Comparison of ENCODE assay signal across 12 cellular contexts in the genomic region with DNA sequence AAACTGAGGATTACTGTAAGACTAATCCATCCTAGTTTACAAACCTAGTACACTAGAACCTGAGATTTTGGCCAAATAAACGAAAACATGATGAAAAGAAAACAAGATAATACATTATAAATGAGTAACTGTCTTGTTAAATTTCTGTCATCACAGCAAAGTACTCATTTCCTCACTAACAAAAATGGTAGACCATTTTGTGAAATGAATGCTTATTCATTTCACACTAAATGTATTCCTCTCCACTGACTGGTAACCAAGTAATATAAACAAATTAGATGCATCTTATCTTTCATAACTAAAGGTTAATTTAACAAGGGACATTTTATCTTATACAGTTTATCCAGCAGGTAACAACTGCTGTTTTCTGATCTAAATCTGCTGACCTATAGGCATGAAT.
DNase-seq lines count a peak whose midpoint lies in the region; ATAC-seq and TF ChIP-seq lines count a peak whose summit lies in the region.
"Had no signal": no experiment of that assay in that cellular context is flagged by ENCODE, and none has a peak within 500 bp of the region (broad histone marks: within the 10 kb centered on the region; RNA-seq: fewer than 3 reads in every experiment).

No MANE protein-coding gene starts in this region.

- no peaks in the 10 kb centered on the region for H3K27me3 Mint-ChIP-seq in activated CD4-positive, alpha-beta T cell treated with anti-CD3 and anti-CD28 coated beads for 36 hours
- H3K27me3 Mint-ChIP-seq in activated CD4-positive, alpha-beta T cell treated with anti-CD3 and anti-CD28 coated beads, Interleukin-2, amount 10 ng/mL, durations not matched to agents 24 days and 14 days, result no peaks in the 10 kb centered on the region
- no peaks in the 10 kb centered on the region for H3K27me3 Mint-ChIP-seq in activated T-helper 2 cell treated with anti-CD3 and anti-CD28 coated beads, Interferon-gamma antibody, Interleukin-2, Interleukin-4, amounts not matched to agents 10 μg/mL and 5 μg/mL and 100 μg/mL, durations not matched to agents 14 hours and 24 hours and 36 hours (ENCODE audit: low read depth)

- H3K36me3 Mint-ChIP-seq in activated CD4-positive, alpha-beta T cell treated with anti-CD3 and anti-CD28 coated beads for 36 hours (ENCODE audit: low read depth), result peaks cover 15% of the 10 kb centered on the region
- H3K36me3 Mint-ChIP-seq in activated CD4-positive, alpha-beta T cell treated with anti-CD3 and anti-CD28 coated beads, Interleukin-2, amount 10 ng/mL, durations not matched to agents 24 days and 14 days (ENCODE audit: low read depth), result peaks cover 30% of the 10 kb centered on the region
- peaks cover 45% of the 10 kb centered on the region for H3K36me3 Mint-ChIP-seq in activated T-helper 2 cell treated with anti-CD3 and anti-CD28 coated beads, Interferon-gamma antibody, Interleukin-2, Interleukin-4, amounts not matched to agents 10 μg/mL and 5 μg/mL and 100 μg/mL, durations not matched to agents 14 hours and 24 hours and 36 hours (ENCODE audit: low read depth)

- H3K27ac Mint-ChIP-seq in activated CD4-positive, alpha-beta T cell treated with anti-CD3 and anti-CD28 coated beads for 36 hours, result no peak overlapping the region
- H3K27ac Mint-ChIP-seq in activated CD4-positive, alpha-beta T cell treated with anti-CD3 and anti-CD28 coated beads, Interleukin-2, amount 10 ng/mL, durations not matched to agents 24 days and 14 days, result no peak overlapping the region
- peak overlapping the region; percentile 1 for H3K27ac Mint-ChIP-seq in activated T-helper 2 cell treated with anti-CD3 and anti-CD28 coated beads, Interferon-gamma antibody, Interleukin-2, Interleukin-4, amounts not matched to agents 10 μg/mL and 5 μg/mL and 100 μg/mL, durations not matched to agents 14 hours and 24 hours and 36 hours

- no peak for DNase-seq in activated CD4-positive, alpha-beta T cell treated with anti-CD3 and anti-CD28 coated beads for 36 hours
- no peak for DNase-seq in activated CD4-positive, alpha-beta T cell treated with anti-CD3 and anti-CD28 coated beads, Interleukin-2, amount 10 ng/mL, durations not matched to agents 24 days and 14 days
- no peak for DNase-seq in activated T-helper 2 cell treated with anti-CD3 and anti-CD28 coated beads, Interferon-gamma antibody, Interleukin-2, Interleukin-4, amounts not matched to agents 10 μg/mL and 5 μg/mL and 100 μg/mL, durations not matched to agents 14 hours and 24 hours and 36 hours (ENCODE audit: low spot score)
- DNase-seq in PC-3, result no peak
- DNase-seq in CD1c-positive myeloid dendritic cell (ENCODE audit: extremely low spot score), result no peak
- DNase-seq: adrenal gland, NCI-H446, upper lobe of right lung had no signal

- H3F3A ChIP-seq in PC-3 (ENCODE audit: low read length, unreplicated experiment), result no peaks in the 10 kb centered on the region

- BruUV-seq in PC-3 (replicated peaks; lab: Mats Ljungman, UMichigan), result no TSS peak

- H3K4me1 ChIP-seq in PC-3 (ENCODE audit: insufficient read depth, low read length), result no peaks in the 10 kb centered on the region; the same call in 1 of the 2 replicates
- H3K4me1 ChIP-seq: adrenal gland, upper lobe of right lung had no signal

- no peak overlapping the region for H3K4me3 Mint-ChIP-seq in activated CD4-positive, alpha-beta T cell treated with anti-CD3 and anti-CD28 coated beads for 36 hours
- no peak overlapping the region for H3K4me3 Mint-ChIP-seq in activated CD4-positive, alpha-beta T cell treated with anti-CD3 and anti-CD28 coated beads, Interleukin-2, amount 10 ng/mL, durations not matched to agents 24 days and 14 days
- no peak overlapping the region for H3K4me3 Mint-ChIP-seq in activated T-helper 2 cell treated with anti-CD3 and anti-CD28 coated beads, Interferon-gamma antibody, Interleukin-2, Interleukin-4, amounts not matched to agents 10 μg/mL and 5 μg/mL and 100 μg/mL, durations not matched to agents 14 hours and 24 hours and 36 hours (ENCODE audit: low read depth)

- H2AFZ ChIP-seq in PC-3 (ENCODE audit: low read length), result no peak overlapping the region

- no peak overlapping the region for H3K9ac ChIP-seq in PC-3 (ENCODE audit: low read length)

- no peaks in the 10 kb centered on the region for H3K27me3 ChIP-seq in PC-3 (ENCODE audit: low read length)
- H3K27me3 ChIP-seq: adrenal gland, upper lobe of right lung had no signal

- H3K4me3 ChIP-seq in PC-3 (ENCODE audit: low read length), result no peak overlapping the region
- H3K4me3 ChIP-seq: adrenal gland, coronary artery, upper lobe of right lung had no signal

- CTCF ChIA-PET in activated CD4-positive, alpha-beta T cell treated with anti-CD3 and anti-CD28 coated beads for 36 hours (lab: Charles Lee), result no interaction called here
- CTCF ChIA-PET in PC-3 (lab: Charles Lee), result no interaction called here

- intact Hi-C loops in activated CD4-positive, alpha-beta T cell treated with anti-CD3 and anti-CD28 coated beads for 36 hours (cut with DNase I, micrococcal nuclease), result loop anchor here (1.0 to 5.0 kb wide), 3 partner anchors 80 to 144 kb away; a partner anchor contains a TSS
- intact Hi-C loops in activated CD4-positive, alpha-beta T cell treated with anti-CD3 and anti-CD28 coated beads, Interleukin-2, amount 10 ng/mL, durations not matched to agents 24 days and 14 days (cut with micrococcal nuclease), result loop anchor here (2.0 kb wide), 1 partner anchor 144 kb away; a partner anchor contains a TSS
- intact Hi-C loops in activated T-helper 2 cell treated with anti-CD3 and anti-CD28 coated beads, Interferon-gamma antibody, Interleukin-2, Interleukin-4, amounts not matched to agents 10 μg/mL and 5 μg/mL and 100 μg/mL, durations not matched to agents 14 hours and 24 hours and 36 hours (cut with micrococcal nuclease), result loop anchor here (2.0 kb wide), 3 partner anchors 28 to 140 kb away; a partner anchor contains a TSS
- intact Hi-C loops in PC-3 (cut with micrococcal nuclease), result no loop called here

- H3K4me2 ChIP-seq in PC-3 (ENCODE audit: low read length), result no peak overlapping the region

- TF ChIP-seq CTCF in PC-3 (conservative IDR thresholded peaks at IDR 0.05; ENCODE audit: low read depth, low read length), result no peak

- H3K79me2 ChIP-seq in PC-3 (ENCODE audit: low read length), result no peaks in the 10 kb centered on the region

- H3K9me3 Mint-ChIP-seq in activated CD4-positive, alpha-beta T cell treated with anti-CD3 and anti-CD28 coated beads for 36 hours (ENCODE audit: low read depth), result no peaks in the 10 kb centered on the region
- no peaks in the 10 kb centered on the region for H3K9me3 Mint-ChIP-seq in activated CD4-positive, alpha-beta T cell treated with anti-CD3 and anti-CD28 coated beads, Interleukin-2, amount 10 ng/mL, durations not matched to agents 24 days and 14 days
- H3K9me3 Mint-ChIP-seq in activated T-helper 2 cell treated with anti-CD3 and anti-CD28 coated beads, Interferon-gamma antibody, Interleukin-2, Interleukin-4, amounts not matched to agents 10 μg/mL and 5 μg/mL and 100 μg/mL, durations not matched to agents 14 hours and 24 hours and 36 hours, result no peaks in the 10 kb centered on the region

- no peaks in the 10 kb centered on the region for H3K36me3 ChIP-seq in PC-3 (ENCODE audit: low read depth, low read length)

- H3K9me3 ChIP-seq in PC-3 (ENCODE audit: low read length), result no peaks in the 10 kb centered on the region
- H3K9me3 ChIP-seq: adrenal gland, upper lobe of right lung had no signal

- H4K20me1 ChIP-seq in PC-3 (ENCODE audit: low read length), result no peaks in the 10 kb centered on the region

- POLR2A ChIA-PET in activated CD4-positive, alpha-beta T cell treated with anti-CD3 and anti-CD28 coated beads for 36 hours (lab: Charles Lee), result no interaction called here
- POLR2A ChIA-PET in PC-3 (lab: Charles Lee; ENCODE audit: unreplicated experiment), result no interaction called here

- H3K9me2 ChIP-seq in PC-3 (replicated peaks; ENCODE audit: low read length), result no peaks in the 10 kb centered on the region

- H3K27ac ChIP-seq in PC-3 (ENCODE audit: low read length), result no peak overlapping the region
- H3K27ac ChIP-seq: adrenal gland, coronary artery, upper lobe of right lung had no signal

- peak; percentile 70 for ATAC-seq in activated CD4-positive, alpha-beta T cell treated with anti-CD3 and anti-CD28 coated beads for 36 hours
- ATAC-seq in GM21723 (IDR thresholded peaks at IDR 0.05; ENCODE audit: unreplicated experiment), result peak; percentile 33
- peak; percentile 27 for ATAC-seq in HG03103 (IDR thresholded peaks at IDR 0.05; ENCODE audit: low read depth, unreplicated experiment)
- ATAC-seq in PC-3, result no peak
- ATAC-seq in SK-N-SH treated with all-trans-retinoic acid at 6 μM for 48 hours, result no peak
- ATAC-seq: upper lobe of right lung had no signal

- H3K4me1 Mint-ChIP-seq in activated CD4-positive, alpha-beta T cell treated with anti-CD3 and anti-CD28 coated beads for 36 hours, result peaks cover 20% of the 10 kb centered on the region
- peaks cover 15% of the 10 kb centered on the region for H3K4me1 Mint-ChIP-seq in activated CD4-positive, alpha-beta T cell treated with anti-CD3 and anti-CD28 coated beads, Interleukin-2, amount 10 ng/mL, durations not matched to agents 24 days and 14 days
- peaks cover 20% of the 10 kb centered on the region for H3K4me1 Mint-ChIP-seq in activated T-helper 2 cell treated with anti-CD3 and anti-CD28 coated beads, Interferon-gamma antibody, Interleukin-2, Interleukin-4, amounts not matched to agents 10 μg/mL and 5 μg/mL and 100 μg/mL, durations not matched to agents 14 hours and 24 hours and 36 hours (ENCODE audit: low read depth)

TF ChIP-seq in SK-N-SH treated with all-trans-retinoic acid at 6 μM for 48 hours, 23 proteins besides CTCF, POLR2A, EP300 and RAD21 (continues in another document):
- TF ChIP-seq TOX (CRISPR knock-in tag; IDR thresholded peaks at IDR 0.05; ENCODE audit: borderline replicate concordance) (no peak), BACH2 (CRISPR knock-in tag; IDR thresholded peaks at IDR 0.05; ENCODE audit: borderline replicate concordance) (no peak)
- TF ChIP-seq, protein P1, sequence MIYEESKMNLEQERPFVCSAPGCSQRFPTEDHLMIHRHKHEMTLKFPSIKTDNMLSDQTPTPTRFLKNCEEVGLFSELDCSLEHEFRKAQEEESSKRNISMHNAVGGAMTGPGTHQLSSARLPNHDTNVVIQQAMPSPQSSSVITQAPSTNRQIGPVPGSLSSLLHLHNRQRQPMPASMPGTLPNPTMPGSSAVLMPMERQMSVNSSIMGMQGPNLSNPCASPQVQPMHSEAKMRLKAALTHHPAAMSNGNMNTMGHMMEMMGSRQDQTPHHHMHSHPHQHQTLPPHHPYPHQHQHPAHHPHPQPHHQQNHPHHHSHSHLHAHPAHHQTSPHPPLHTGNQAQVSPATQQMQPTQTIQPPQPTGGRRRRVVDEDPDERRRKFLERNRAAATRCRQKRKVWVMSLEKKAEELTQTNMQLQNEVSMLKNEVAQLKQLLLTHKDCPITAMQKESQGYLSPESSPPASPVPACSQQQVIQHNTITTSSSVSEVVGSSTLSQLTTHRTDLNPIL (CRISPR knock-in tag; IDR thresholded peaks at IDR 0.05; ENCODE audit: low read depth), result no peak

Comparison
In these comparisons a context has a peak if more than half of its experiments do, and no peak if none do; other contexts are left out.
1. ATAC-seq: peak in activated CD4-positive, alpha-beta T cell treated with anti-CD3 and anti-CD28 coated beads for 36 hours (single experiment), GM21723 (single experiment) and HG03103 (single experiment); none in PC-3 (single experiment) and SK-N-SH treated with all-trans-retinoic acid at 6 μM for 48 hours (single experiment).